Comparison of ENCODE assay signal across 18 cellular contexts in the genomic region with DNA sequence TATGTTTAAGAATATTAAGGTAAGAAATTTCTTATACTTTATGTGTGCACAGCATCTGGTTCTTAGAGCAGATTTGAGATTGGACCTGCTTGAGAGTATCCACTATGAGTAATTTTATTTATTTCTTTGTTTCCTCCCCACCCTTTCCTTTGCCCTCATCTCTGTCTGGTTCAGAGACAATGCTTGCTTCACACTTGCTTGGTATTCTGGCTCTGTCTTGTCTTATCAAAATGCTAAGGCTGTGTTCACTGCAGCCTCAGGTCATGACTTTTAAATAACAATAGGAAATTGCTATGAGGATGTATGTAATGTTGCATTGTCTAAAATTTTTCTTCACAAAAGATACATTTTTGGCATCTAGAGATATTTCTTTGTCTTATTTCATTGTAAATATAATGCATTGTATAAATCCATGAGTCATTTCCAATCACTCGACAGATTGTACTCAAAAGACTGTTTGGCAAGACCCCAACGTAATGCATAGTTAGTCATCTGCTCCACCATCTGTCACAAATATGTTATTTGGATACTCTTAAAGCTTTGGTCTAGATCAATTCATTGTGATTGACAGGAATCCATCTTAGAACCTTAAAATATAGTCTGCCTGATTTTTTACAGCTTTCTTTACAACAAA.
DNase-seq lines count a peak whose midpoint lies in the region; ATAC-seq, FAIRE-seq and TF ChIP-seq lines count a peak whose summit lies in the region.
"Had no signal": no experiment of that assay in that cellular context is flagged by ENCODE, and none has a peak within 500 bp of the region (broad histone marks: within the 10 kb centered on the region; RNA-seq: fewer than 3 reads in every experiment).

No MANE protein-coding gene starts in this region.

- no peak for FAIRE-seq in bronchial epithelial cell (lab: Jason Lieb, UNC)

- no peak overlapping the region for H3K4me3 Mint-ChIP-seq in immature natural killer cell
- H3K4me3 Mint-ChIP-seq: dendritic cell treated with granulocyte-macrophage colony-stimulating factor and Interleukin-4, amounts not matched to agents 40 ng/mL and 50 ng/mL, for 4 days; HFFc6 had no signal

- H3K36me3 Mint-ChIP-seq in immature natural killer cell = no peaks in the 10 kb centered on the region
- H3K36me3 Mint-ChIP-seq: activated naive CD4-positive, alpha-beta T cell treated with anti-CD3 and anti-CD28 coated beads, Interleukin-2, amount 50 U/mL, for 72 hours had no signal

- peaks cover under 1 to 36% (median 19%) of the 10 kb centered on the region in 6 donors for H3K9me3 Mint-ChIP-seq in immature natural killer cell
- H3K9me3 Mint-ChIP-seq: HFFc6 had no signal

- no peak overlapping the region for H3K4me3 ChIP-seq in bronchial epithelial cell (ENCODE audit: low read depth, low read length)
- H3K4me3 ChIP-seq: SJCRH30 had no signal

- ATAC-seq in GM18517 (IDR thresholded peaks at IDR 0.05; ENCODE audit: unreplicated experiment) = no peak
- ATAC-seq: activated naive CD4-positive, alpha-beta T cell treated with anti-CD3 and anti-CD28 coated beads, Interleukin-2, amount 50 U/mL, for 72 hours had no signal

- no peaks in the 10 kb centered on the region for H3K27me3 ChIP-seq in bronchial epithelial cell (ENCODE audit: control insufficient read depth, insufficient read depth, low read length)
- H3K27me3 ChIP-seq: BE2C, SJCRH30 had no signal

- H3K36me3 ChIP-seq in bronchial epithelial cell (ENCODE audit: control insufficient read depth, insufficient read depth, low read length) = no peaks in the 10 kb centered on the region
- H3K36me3 ChIP-seq: BE2C, SJCRH30 had no signal

- no peak overlapping the region for H3K27ac Mint-ChIP-seq in immature natural killer cell
- H3K27ac Mint-ChIP-seq: activated naive CD4-positive, alpha-beta T cell treated with anti-CD3 and anti-CD28 coated beads, Interleukin-2, amount 50 U/mL, for 72 hours; dendritic cell treated with granulocyte-macrophage colony-stimulating factor and Interleukin-4, amounts not matched to agents 40 ng/mL and 50 ng/mL, for 4 days; HFFc6 had no signal

- H3K27me3 Mint-ChIP-seq in immature natural killer cell (ENCODE audit: low read depth in 3 of 3) = no peaks in the 10 kb centered on the region
- H3K27me3 Mint-ChIP-seq: dendritic cell treated with granulocyte-macrophage colony-stimulating factor and Interleukin-4, amounts not matched to agents 40 ng/mL and 50 ng/mL, for 4 days had no signal

- H3K4me1 Mint-ChIP-seq in immature natural killer cell = no peaks in the 10 kb centered on the region

- DNase-seq in ELR (ENCODE audit: low read depth) (peak; percentile 85), NCI-H446 treated with DMSO at 0.1 percent for 48 hours (lab: John Stamatoyannopoulos, UW) (peak; percentile 94), bronchial epithelial cell (ENCODE audit: low read depth) (peak; percentile 77), iris pigment epithelial cell (ENCODE audit: low read depth) (peak; percentile 64), NCI-H2227 treated with DMSO at 0.1 percent for 48 hours (lab: John Stamatoyannopoulos, UW) (no peak), activated gamma-delta T cell treated with Interleukin-2 at 50 U/mL for 16 hours (no peak), immature natural killer cell (no peak)
- DNase-seq: activated CD4-positive, CD25-positive, alpha-beta regulatory T cell; activated T-cell treated with anti-CD3 and anti-CD28 coated beads, Interleukin-2, amount 50 U/mL, for 48 hours; BE2C; erythroblast; HFFc6; NCI-H187; SJCRH30; stimulated activated CD4-positive, alpha-beta T cell treated with anti-CD3 and anti-CD28 coated beads, Interleukin-4, amount 100 ng/mL, for 24 hours had no signal

- no peak for TF ChIP-seq CTCF in bronchial epithelial cell (IDR thresholded peaks at IDR 0.05; ENCODE audit: insufficient read depth, low read length, severe bottlenecking)

Comparison
In these comparisons a context has a peak if more than half of its experiments do, and no peak if none do; other contexts are left out.
1. DNase-seq: peak in ELR (single experiment), NCI-H446 treated with DMSO at 0.1 percent for 48 hours (single experiment), bronchial epithelial cell (single experiment) and iris pigment epithelial cell (single experiment); none in NCI-H2227 treated with DMSO at 0.1 percent for 48 hours (single experiment), activated gamma-delta T cell treated with Interleukin-2 at 50 U/mL for 16 hours (single experiment) and immature natural killer cell (0 of 3).